ENCODE assay signal across 1 cellular context in the genomic region with DNA sequence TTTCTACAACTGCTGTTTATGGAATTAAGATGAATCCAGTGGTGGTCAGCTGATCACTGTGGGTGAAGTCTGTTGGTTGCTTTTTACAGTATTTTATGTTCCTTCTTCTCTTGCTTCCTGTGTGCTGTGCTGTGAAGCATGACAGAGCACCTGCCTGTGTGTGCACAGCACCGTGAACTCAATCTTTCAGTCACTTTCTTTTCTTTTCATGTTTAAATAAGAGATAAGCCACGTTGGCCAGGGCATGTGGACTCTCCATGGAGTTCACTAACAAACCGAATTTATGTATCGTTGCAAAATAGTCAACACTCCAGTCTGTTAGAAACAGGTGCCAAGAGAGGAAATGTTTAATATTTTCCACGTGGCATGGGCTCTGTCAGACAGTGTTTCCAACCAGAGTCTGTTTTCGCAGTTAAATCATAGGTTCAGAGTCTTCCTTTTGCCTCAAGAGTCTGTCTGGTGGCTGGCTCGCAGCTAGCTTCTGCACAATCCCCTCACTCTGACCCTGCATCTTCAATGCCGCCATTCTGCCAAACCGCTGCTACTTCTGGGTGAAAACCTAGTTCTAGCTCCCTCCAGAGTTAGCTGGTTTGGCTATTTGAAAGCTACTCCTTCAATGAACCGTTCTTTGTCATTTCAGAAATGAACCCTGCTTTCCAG.
A peak's percentile ranks its signal among the peaks of the same experiment; 100 is the strongest.
TF ChIP-seq lines count a peak whose summit lies in the region.

No MANE protein-coding gene starts in this region.

TF ChIP-seq in GM12878, 131 proteins besides CTCF, POLR2A, EP300 and RAD21 (continued from another document and continues in another):
- TF ChIP-seq, protein P1, sequence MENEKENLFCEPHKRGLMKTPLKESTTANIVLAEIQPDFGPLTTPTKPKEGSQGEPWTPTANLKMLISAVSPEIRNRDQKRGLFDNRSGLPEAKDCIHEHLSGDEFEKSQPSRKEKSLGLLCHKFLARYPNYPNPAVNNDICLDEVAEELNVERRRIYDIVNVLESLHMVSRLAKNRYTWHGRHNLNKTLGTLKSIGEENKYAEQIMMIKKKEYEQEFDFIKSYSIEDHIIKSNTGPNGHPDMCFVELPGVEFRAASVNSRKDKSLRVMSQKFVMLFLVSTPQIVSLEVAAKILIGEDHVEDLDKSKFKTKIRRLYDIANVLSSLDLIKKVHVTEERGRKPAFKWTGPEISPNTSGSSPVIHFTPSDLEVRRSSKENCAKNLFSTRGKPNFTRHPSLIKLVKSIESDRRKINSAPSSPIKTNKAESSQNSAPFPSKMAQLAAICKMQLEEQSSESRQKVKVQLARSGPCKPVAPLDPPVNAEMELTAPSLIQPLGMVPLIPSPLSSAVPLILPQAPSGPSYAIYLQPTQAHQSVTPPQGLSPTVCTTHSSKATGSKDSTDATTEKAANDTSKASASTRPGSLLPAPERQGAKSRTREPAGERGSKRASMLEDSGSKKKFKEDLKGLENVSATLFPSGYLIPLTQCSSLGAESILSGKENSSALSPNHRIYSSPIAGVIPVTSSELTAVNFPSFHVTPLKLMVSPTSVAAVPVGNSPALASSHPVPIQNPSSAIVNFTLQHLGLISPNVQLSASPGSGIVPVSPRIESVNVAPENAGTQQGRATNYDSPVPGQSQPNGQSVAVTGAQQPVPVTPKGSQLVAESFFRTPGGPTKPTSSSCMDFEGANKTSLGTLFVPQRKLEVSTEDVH (IDR thresholded peaks at IDR 0.05; ENCODE audit: low read depth, partially characterized antibody) = no peak
- TF ChIP-seq, protein P2, sequence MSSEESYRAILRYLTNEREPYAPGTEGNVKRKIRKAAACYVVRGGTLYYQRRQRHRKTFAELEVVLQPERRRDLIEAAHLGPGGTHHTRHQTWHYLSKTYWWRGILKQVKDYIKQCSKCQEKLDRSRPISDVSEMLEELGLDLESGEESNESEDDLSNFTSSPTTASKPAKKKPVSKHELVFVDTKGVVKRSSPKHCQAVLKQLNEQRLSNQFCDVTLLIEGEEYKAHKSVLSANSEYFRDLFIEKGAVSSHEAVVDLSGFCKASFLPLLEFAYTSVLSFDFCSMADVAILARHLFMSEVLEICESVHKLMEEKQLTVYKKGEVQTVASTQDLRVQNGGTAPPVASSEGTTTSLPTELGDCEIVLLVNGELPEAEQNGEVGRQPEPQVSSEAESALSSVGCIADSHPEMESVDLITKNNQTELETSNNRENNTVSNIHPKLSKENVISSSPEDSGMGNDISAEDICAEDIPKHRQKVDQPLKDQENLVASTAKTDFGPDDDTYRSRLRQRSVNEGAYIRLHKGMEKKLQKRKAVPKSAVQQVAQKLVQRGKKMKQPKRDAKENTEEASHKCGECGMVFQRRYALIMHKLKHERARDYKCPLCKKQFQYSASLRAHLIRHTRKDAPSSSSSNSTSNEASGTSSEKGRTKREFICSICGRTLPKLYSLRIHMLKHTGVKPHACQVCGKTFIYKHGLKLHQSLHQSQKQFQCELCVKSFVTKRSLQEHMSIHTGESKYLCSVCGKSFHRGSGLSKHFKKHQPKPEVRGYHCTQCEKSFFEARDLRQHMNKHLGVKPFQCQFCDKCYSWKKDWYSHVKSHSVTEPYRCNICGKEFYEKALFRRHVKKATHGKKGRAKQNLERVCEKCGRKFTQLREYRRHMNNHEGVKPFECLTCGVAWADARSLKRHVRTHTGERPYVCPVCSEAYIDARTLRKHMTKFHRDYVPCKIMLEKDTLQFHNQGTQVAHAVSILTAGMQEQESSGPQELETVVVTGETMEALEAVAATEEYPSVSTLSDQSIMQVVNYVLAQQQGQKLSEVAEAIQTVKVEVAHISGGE (CRISPR knock-in tag; IDR thresholded peaks at IDR 0.05) = no peak
- TF ChIP-seq, protein P3, sequence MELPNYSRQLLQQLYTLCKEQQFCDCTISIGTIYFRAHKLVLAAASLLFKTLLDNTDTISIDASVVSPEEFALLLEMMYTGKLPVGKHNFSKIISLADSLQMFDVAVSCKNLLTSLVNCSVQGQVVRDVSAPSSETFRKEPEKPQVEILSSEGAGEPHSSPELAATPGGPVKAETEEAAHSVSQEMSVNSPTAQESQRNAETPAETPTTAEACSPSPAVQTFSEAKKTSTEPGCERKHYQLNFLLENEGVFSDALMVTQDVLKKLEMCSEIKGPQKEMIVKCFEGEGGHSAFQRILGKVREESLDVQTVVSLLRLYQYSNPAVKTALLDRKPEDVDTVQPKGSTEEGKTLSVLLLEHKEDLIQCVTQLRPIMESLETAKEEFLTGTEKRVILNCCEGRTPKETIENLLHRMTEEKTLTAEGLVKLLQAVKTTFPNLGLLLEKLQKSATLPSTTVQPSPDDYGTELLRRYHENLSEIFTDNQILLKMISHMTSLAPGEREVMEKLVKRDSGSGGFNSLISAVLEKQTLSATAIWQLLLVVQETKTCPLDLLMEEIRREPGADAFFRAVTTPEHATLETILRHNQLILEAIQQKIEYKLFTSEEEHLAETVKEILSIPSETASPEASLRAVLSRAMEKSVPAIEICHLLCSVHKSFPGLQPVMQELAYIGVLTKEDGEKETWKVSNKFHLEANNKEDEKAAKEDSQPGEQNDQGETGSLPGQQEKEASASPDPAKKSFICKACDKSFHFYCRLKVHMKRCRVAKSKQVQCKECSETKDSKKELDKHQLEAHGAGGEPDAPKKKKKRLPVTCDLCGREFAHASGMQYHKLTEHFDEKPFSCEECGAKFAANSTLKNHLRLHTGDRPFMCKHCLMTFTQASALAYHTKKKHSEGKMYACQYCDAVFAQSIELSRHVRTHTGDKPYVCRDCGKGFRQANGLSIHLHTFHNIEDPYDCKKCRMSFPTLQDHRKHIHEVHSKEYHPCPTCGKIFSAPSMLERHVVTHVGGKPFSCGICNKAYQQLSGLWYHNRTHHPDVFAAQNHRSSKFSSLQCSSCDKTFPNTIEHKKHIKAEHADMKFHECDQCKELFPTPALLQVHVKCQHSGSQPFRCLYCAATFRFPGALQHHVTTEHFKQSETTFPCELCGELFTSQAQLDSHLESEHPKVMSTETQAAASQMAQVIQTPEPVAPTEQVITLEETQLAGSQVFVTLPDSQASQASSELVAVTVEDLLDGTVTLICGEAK (IDR thresholded peaks at IDR 0.05; ENCODE audit: borderline replicate concordance) = peak; percentile 21; the same call in 1 of the 2 replicates
- TF ChIP-seq, protein P4, sequence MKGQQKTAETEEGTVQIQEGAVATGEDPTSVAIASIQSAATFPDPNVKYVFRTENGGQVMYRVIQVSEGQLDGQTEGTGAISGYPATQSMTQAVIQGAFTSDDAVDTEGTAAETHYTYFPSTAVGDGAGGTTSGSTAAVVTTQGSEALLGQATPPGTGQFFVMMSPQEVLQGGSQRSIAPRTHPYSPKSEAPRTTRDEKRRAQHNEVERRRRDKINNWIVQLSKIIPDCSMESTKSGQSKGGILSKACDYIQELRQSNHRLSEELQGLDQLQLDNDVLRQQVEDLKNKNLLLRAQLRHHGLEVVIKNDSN (IDR thresholded peaks at IDR 0.05; ENCODE audit: borderline replicate concordance, extremely low read length, insufficient read depth, low read depth, low read length) = peak; percentile 48
- TF ChIP-seq SREBF2 (IDR thresholded peaks at IDR 0.05; ENCODE audit: low read length) = no peak
- TF ChIP-seq TBL1XR1 (IDR thresholded peaks at IDR 0.05; ENCODE audit: low read depth, low read length) = no peak
- no peak for TF ChIP-seq RELA (IDR thresholded peaks at IDR 0.05; ENCODE audit: borderline replicate concordance, partially characterized antibody)
- no peak for TF ChIP-seq NR2C1 (IDR thresholded peaks at IDR 0.05)
- TF ChIP-seq EGR1 (IDR thresholded peaks at IDR 0.05; ENCODE audit: borderline replicate concordance in 1 of 2, low read depth in 2 of 2, low read length in 2 of 2) = no peak
- TF ChIP-seq CHD2 (IDR thresholded peaks at IDR 0.05; ENCODE audit: borderline replicate concordance, low read depth, low read length) = peak; percentile 27; the same call in 1 of the 2 replicates
- TF ChIP-seq YBX1 (IDR thresholded peaks at IDR 0.05) = no peak
- no peak for TF ChIP-seq ZNF384 (IDR thresholded peaks at IDR 0.05; ENCODE audit: borderline replicate concordance, low read depth, low read length)
- TF ChIP-seq MEF2A (IDR thresholded peaks at IDR 0.05; ENCODE audit: insufficient read depth, low read depth, low read length) = 0 out of 2 replicates have a peak, but pooled peaks have one; percentile 51
- TF ChIP-seq, protein P5, sequence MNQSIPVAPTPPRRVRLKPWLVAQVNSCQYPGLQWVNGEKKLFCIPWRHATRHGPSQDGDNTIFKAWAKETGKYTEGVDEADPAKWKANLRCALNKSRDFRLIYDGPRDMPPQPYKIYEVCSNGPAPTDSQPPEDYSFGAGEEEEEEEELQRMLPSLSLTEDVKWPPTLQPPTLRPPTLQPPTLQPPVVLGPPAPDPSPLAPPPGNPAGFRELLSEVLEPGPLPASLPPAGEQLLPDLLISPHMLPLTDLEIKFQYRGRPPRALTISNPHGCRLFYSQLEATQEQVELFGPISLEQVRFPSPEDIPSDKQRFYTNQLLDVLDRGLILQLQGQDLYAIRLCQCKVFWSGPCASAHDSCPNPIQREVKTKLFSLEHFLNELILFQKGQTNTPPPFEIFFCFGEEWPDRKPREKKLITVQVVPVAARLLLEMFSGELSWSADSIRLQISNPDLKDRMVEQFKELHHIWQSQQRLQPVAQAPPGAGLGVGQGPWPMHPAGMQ (IDR thresholded peaks at IDR 0.05; ENCODE audit: borderline replicate concordance) = no peak
- no peak for TF ChIP-seq HDAC2 (IDR thresholded peaks at IDR 0.05)
- no peak for TF ChIP-seq SPI1 (IDR thresholded peaks at IDR 0.05; ENCODE audit: borderline replicate concordance, insufficient read depth, low read depth, low read length)
- TF ChIP-seq, protein P6, sequence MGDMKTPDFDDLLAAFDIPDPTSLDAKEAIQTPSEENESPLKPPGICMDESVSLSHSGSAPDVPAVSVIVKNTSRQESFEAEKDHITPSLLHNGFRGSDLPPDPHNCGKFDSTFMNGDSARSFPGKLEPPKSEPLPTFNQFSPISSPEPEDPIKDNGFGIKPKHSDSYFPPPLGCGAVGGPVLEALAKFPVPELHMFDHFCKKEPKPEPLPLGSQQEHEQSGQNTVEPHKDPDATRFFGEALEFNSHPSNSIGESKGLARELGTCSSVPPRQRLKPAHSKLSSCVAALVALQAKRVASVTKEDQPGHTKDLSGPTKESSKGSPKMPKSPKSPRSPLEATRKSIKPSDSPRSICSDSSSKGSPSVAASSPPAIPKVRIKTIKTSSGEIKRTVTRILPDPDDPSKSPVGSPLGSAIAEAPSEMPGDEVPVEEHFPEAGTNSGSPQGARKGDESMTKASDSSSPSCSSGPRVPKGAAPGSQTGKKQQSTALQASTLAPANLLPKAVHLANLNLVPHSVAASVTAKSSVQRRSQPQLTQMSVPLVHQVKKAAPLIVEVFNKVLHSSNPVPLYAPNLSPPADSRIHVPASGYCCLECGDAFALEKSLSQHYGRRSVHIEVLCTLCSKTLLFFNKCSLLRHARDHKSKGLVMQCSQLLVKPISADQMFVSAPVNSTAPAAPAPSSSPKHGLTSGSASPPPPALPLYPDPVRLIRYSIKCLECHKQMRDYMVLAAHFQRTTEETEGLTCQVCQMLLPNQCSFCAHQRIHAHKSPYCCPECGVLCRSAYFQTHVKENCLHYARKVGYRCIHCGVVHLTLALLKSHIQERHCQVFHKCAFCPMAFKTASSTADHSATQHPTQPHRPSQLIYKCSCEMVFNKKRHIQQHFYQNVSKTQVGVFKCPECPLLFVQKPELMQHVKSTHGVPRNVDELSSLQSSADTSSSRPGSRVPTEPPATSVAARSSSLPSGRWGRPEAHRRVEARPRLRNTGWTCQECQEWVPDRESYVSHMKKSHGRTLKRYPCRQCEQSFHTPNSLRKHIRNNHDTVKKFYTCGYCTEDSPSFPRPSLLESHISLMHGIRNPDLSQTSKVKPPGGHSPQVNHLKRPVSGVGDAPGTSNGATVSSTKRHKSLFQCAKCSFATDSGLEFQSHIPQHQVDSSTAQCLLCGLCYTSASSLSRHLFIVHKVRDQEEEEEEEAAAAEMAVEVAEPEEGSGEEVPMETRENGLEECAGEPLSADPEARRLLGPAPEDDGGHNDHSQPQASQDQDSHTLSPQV (IDR thresholded peaks at IDR 0.05) = no peak
- no peak for TF ChIP-seq HDGF (IDR thresholded peaks at IDR 0.05)
- no peak for TF ChIP-seq JUNB (IDR thresholded peaks at IDR 0.05)
- TF ChIP-seq SMAD5 (IDR thresholded peaks at IDR 0.05; ENCODE audit: low read depth) = 0 out of 2 replicates have a peak, but pooled peaks have one; percentile 18
- TF ChIP-seq CBX3 (IDR thresholded peaks at IDR 0.05; ENCODE audit: borderline replicate concordance, low read depth) = no peak
- TF ChIP-seq CBX5 (IDR thresholded peaks at IDR 0.05; ENCODE audit: low read depth) = no peak
- TF ChIP-seq YY1 (IDR thresholded peaks at IDR 0.05; ENCODE audit: low read depth, low read length) = peak; percentile 69
- TF ChIP-seq TCF12 (IDR thresholded peaks at IDR 0.05; ENCODE audit: low read depth, low read length) = peak; percentile 88
- TF ChIP-seq EZH2 (IDR thresholded peaks at IDR 0.05; ENCODE audit: borderline replicate concordance, control insufficient read depth, low read depth, low read length) = no peak
- no peak for TF ChIP-seq IRF4 (IDR thresholded peaks at IDR 0.05; ENCODE audit: low read depth, low read length)
- TF ChIP-seq, protein P7, sequence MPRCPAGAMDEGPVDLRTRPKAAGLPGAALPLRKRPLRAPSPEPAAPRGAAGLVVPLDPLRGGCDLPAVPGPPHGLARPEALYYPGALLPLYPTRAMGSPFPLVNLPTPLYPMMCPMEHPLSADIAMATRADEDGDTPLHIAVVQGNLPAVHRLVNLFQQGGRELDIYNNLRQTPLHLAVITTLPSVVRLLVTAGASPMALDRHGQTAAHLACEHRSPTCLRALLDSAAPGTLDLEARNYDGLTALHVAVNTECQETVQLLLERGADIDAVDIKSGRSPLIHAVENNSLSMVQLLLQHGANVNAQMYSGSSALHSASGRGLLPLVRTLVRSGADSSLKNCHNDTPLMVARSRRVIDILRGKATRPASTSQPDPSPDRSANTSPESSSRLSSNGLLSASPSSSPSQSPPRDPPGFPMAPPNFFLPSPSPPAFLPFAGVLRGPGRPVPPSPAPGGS (IDR thresholded peaks at IDR 0.05; ENCODE audit: borderline replicate concordance, insufficient read depth, low read depth, low read length, poor library complexity, severe bottlenecking) = no peak
- TF ChIP-seq, protein P8, sequence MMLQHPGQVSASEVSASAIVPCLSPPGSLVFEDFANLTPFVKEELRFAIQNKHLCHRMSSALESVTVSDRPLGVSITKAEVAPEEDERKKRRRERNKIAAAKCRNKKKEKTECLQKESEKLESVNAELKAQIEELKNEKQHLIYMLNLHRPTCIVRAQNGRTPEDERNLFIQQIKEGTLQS (IDR thresholded peaks at IDR 0.05; ENCODE audit: borderline replicate concordance, extremely low read depth, low read depth, low read length) = 0 out of 2 replicates have a peak, but pooled peaks have one; percentile 14
- TF ChIP-seq BMI1 (IDR thresholded peaks at IDR 0.05; ENCODE audit: borderline replicate concordance) = no peak
- TF ChIP-seq ZNF274 (IDR thresholded peaks at IDR 0.05; ENCODE audit: insufficient read depth, insufficient read length) = no peak
- 0 out of 2 replicates have a peak, but pooled peaks have one; percentile 32 for TF ChIP-seq GATAD2B (conservative IDR thresholded peaks at IDR 0.05; ENCODE audit: low read depth)
- TF ChIP-seq RBBP5 (conservative IDR thresholded peaks at IDR 0.05) = no peak
- no peak for TF ChIP-seq NFXL1 (IDR thresholded peaks at IDR 0.05; ENCODE audit: borderline replicate concordance)
- TF ChIP-seq IKZF1 (conservative IDR thresholded peaks at IDR 0.05) = peak; percentile 48
- TF ChIP-seq SMARCA5 (IDR thresholded peaks at IDR 0.05) = no peak
- no peak for TF ChIP-seq RB1 (IDR thresholded peaks at IDR 0.05; ENCODE audit: borderline replicate concordance)
- no peak for TF ChIP-seq STAT1 (conservative IDR thresholded peaks at IDR 0.05)
